22 cellular contexts compared by ENCODE assay signal in genomic region chr16:79042886-79043285, GRCh38.
DNase-seq lines count a peak whose midpoint lies in the region; ATAC-seq and TF ChIP-seq lines count a peak whose summit lies in the region.
"Had no signal": no experiment of that assay in that cellular context is flagged by ENCODE, and none has a peak within 500 bp of the region (broad histone marks: within the 10 kb centered on the region; RNA-seq: fewer than 3 reads in every experiment).

No MANE protein-coding gene starts in this region.

- TF ChIP-seq CTCF in CD4-positive, alpha-beta T cell (IDR thresholded peaks at IDR 0.05): no peak
- TF ChIP-seq CTCF in MM.1S (IDR thresholded peaks at IDR 0.05; ENCODE audit: low read length): no peak

- no peaks in the 10 kb centered on the region for H3K9me2 ChIP-seq in MM.1S (replicated peaks; ENCODE audit: insufficient read depth, low read length)

- H3K4me3 ChIP-seq in MM.1S (ENCODE audit: low read length): no peak overlapping the region
- H3K4me3 ChIP-seq: ascending aorta, esophagus muscularis mucosa, gastroesophageal sphincter, thoracic aorta had no signal

- no peak overlapping the region for H3K27ac ChIP-seq in CD4-positive, alpha-beta T cell (ENCODE audit: low read depth, low read length)
- H3K27ac ChIP-seq in MM.1S (ENCODE audit: low read length): peak overlapping the region; percentile 69
- H3K27ac ChIP-seq: ascending aorta, esophagus muscularis mucosa, gastroesophageal sphincter, thoracic aorta had no signal

- POLR2A ChIA-PET in CD4-positive, alpha-beta T cell (lab: Charles Lee): interaction anchor here (1.1 kb wide), 1 partner anchor 556 kb away, joined by 3 read pairs; no protein-coding TSS in a partner anchor

- peak; percentile 93 for ATAC-seq in CD4-positive, alpha-beta T cell (ENCODE audit: poor library complexity)
- peak; percentile 51 to 87 for ATAC-seq in activated T-cell treated with anti-CD3 and anti-CD28 coated beads, Interleukin-2, amount 50 U/mL, for 4 hours
- no peak for ATAC-seq in GM18519 (IDR thresholded peaks at IDR 0.05; ENCODE audit: low FRiP score, unreplicated experiment)
- ATAC-seq: gastroesophageal sphincter, left cardiac atrium, natural killer cell had no signal

- H3K36me3 ChIP-seq in MM.1S (replicated peaks; ENCODE audit: insufficient read depth, low read length): no peaks in the 10 kb centered on the region
- H3K36me3 ChIP-seq: ascending aorta, esophagus muscularis mucosa, gastroesophageal sphincter, thoracic aorta had no signal

- H2AFZ ChIP-seq in MM.1S (ENCODE audit: low read length): no peak overlapping the region

- peaks cover 38% of the 10 kb centered on the region for H3K4me1 Mint-ChIP-seq in CD4-positive, alpha-beta T cell (ENCODE audit: low read depth)
- H3K4me1 Mint-ChIP-seq in activated T-cell treated with anti-CD3 and anti-CD28 coated beads, Interleukin-2, amount 50 U/mL, for 4 hours (ENCODE audit: low read depth): peaks cover 38% of the 10 kb centered on the region

- H3K9me3 Mint-ChIP-seq in CD4-positive, alpha-beta T cell: no peaks in the 10 kb centered on the region
- no peaks in the 10 kb centered on the region for H3K9me3 Mint-ChIP-seq in activated T-cell treated with anti-CD3 and anti-CD28 coated beads, Interleukin-2, amount 50 U/mL, for 4 hours
- H3K9me3 Mint-ChIP-seq: natural killer cell had no signal

- peaks cover 5% of the 10 kb centered on the region for H3F3A ChIP-seq in MM.1S (ENCODE audit: insufficient read depth, low read length)

- H3K27me3 ChIP-seq in CD4-positive, alpha-beta T cell (ENCODE audit: control insufficient read depth, insufficient read depth, low read length): no peaks in the 10 kb centered on the region
- H3K27me3 ChIP-seq in MM.1S (replicated peaks; ENCODE audit: insufficient read depth, low read length): no peaks in the 10 kb centered on the region
- H3K27me3 ChIP-seq: ascending aorta, esophagus muscularis mucosa, gastroesophageal sphincter had no signal

- CTCF ChIA-PET in CD4-positive, alpha-beta T cell (lab: Charles Lee): interaction anchor here (0.9 kb wide), 1 partner anchor 93 kb away, joined by 3 read pairs; no protein-coding TSS in a partner anchor

- no peaks in the 10 kb centered on the region for H3K27me3 Mint-ChIP-seq in CD4-positive, alpha-beta T cell
- no peaks in the 10 kb centered on the region for H3K27me3 Mint-ChIP-seq in activated T-cell treated with anti-CD3 and anti-CD28 coated beads, Interleukin-2, amount 50 U/mL, for 4 hours (ENCODE audit: low read depth)

- peaks cover 17% of the 10 kb centered on the region for H3K4me1 ChIP-seq in MM.1S (ENCODE audit: low read length)
- H3K4me1 ChIP-seq: ascending aorta had no signal

- no peaks in the 10 kb centered on the region for H3K36me3 Mint-ChIP-seq in CD4-positive, alpha-beta T cell (ENCODE audit: low read depth)
- no peaks in the 10 kb centered on the region for H3K36me3 Mint-ChIP-seq in activated T-cell treated with anti-CD3 and anti-CD28 coated beads, Interleukin-2, amount 50 U/mL, for 4 hours (ENCODE audit: insufficient read depth)
- H3K36me3 Mint-ChIP-seq: natural killer cell had no signal

- 0 out of 2 replicates have a peak overlapping the region, but pooled peaks have one; percentile 29 for H3K9ac ChIP-seq in MM.1S (ENCODE audit: low read length)

- intact Hi-C loops in CD4-positive, alpha-beta T cell (cut with DNase I, micrococcal nuclease): loop anchor here in 1 of 2 experiments (5.0 kb wide), 1 partner anchor 559 kb away; the partner anchor contains the start of gene MAF

- peak in 4 of 10 experiments; percentile 5 to 39 (median 16) for DNase-seq in CD4-positive, alpha-beta T cell
- DNase-seq in MM.1S (peak; percentile 82), DMS79 treated with DMSO at 0.1 percent for 48 hours (lab: John Stamatoyannopoulos, UW) (no peak), NCI-H128 (lab: John Stamatoyannopoulos, UW; ENCODE audit: unreplicated experiment) (no peak)
- peak; percentile 7 for DNase-seq in activated T-cell treated with anti-CD3 and anti-CD28 coated beads, Interleukin-2, amount 50 U/mL, for 4 hours
- peak; percentile 41 for DNase-seq in stimulated activated CD4-positive, alpha-beta T cell treated with anti-CD3 and anti-CD28 coated beads, Interleukin-15, amount 100 ng/mL, for 24 hours
- DNase-seq: activated gamma-delta T cell; cerebellar nuclear complex; COR-L47; effector CD4-positive, alpha-beta T cell; GF-D8; left cardiac atrium; mesendoderm; natural killer cell; NCI-H1092; NCI-H2081 treated with DMSO at 0.1 percent for 48 hours; posterior cingulate gyrus had no signal

- no peaks in the 10 kb centered on the region for H3K79me2 ChIP-seq in MM.1S (ENCODE audit: low read length)

- H3K9me3 ChIP-seq in CD4-positive, alpha-beta T cell (ENCODE audit: control insufficient read depth, low read length): no peaks in the 10 kb centered on the region
- H3K9me3 ChIP-seq in MM.1S (replicated peaks; ENCODE audit: insufficient read depth, low read length): no peaks in the 10 kb centered on the region
- H3K9me3 ChIP-seq: ascending aorta, esophagus muscularis mucosa, gastroesophageal sphincter, thoracic aorta had no signal

- H3K4me3 Mint-ChIP-seq in CD4-positive, alpha-beta T cell: no peak overlapping the region
- no peak overlapping the region for H3K4me3 Mint-ChIP-seq in activated T-cell treated with anti-CD3 and anti-CD28 coated beads, Interleukin-2, amount 50 U/mL, for 4 hours
- H3K4me3 Mint-ChIP-seq: natural killer cell had no signal

- H3K4me2 ChIP-seq in MM.1S (ENCODE audit: low read depth, low read length): 0 out of 2 replicates have a peak overlapping the region, but pooled peaks have one; percentile 21

- peak overlapping the region; percentile 59 for H3K27ac Mint-ChIP-seq in CD4-positive, alpha-beta T cell

- H4K20me1 ChIP-seq in MM.1S (ENCODE audit: insufficient read depth, low read length): no peaks in the 10 kb centered on the region

Comparison
In these comparisons a context has a peak if more than half of its experiments do, and no peak if none do; other contexts are left out.
1. DNase-seq: peak in MM.1S (single experiment), activated T-cell treated with anti-CD3 and anti-CD28 coated beads, Interleukin-2, amount 50 U/mL, for 4 hours (single experiment) and stimulated activated CD4-positive, alpha-beta T cell treated with anti-CD3 and anti-CD28 coated beads, Interleukin-15, amount 100 ng/mL, for 24 hours (single experiment); none in DMS79 treated with DMSO at 0.1 percent for 48 hours (single experiment) and NCI-H128 (single experiment).